8 cellular contexts compared by ENCODE assay signal in genomic region chr2:42132066-42132965, GRCh38. TPM values are rescaled to one million over a fixed set of nuclear protein-coding genes. Genes with fewer than 3 reads are reported as not detected.
DNase-seq lines count a peak whose midpoint lies in the region; ATAC-seq and TF ChIP-seq lines count a peak whose summit lies in the region.

No MANE protein-coding gene starts in this region.

- H3K27ac ChIP-seq in HCT116 (ENCODE audit: low read depth, low read length) = no peak overlapping the region
- H3K27ac ChIP-seq in transverse colon = peak overlapping the region; percentile 69 to 84 (median 76)

- BruUV-seq in HCT116 (replicated peaks; lab: Mats Ljungman, UMichigan) = no TSS peak

- no peaks in the 10 kb centered on the region for H3K36me3 ChIP-seq in HCT116 (ENCODE audit: control insufficient read depth in 1 of 2, insufficient read depth in 2 of 2, low read length in 2 of 2)
- H3K36me3 ChIP-seq in transverse colon = no peaks in the 10 kb centered on the region

- no peaks in the 10 kb centered on the region for H3K9me3 ChIP-seq in HCT116 (ENCODE audit: control insufficient read depth in 1 of 2, insufficient read depth in 1 of 2, low read depth in 1 of 2, low read length in 2 of 2)
- no peaks in the 10 kb centered on the region for H3K9me3 ChIP-seq in transverse colon

- H3K79me2 ChIP-seq in HCT116 (ENCODE audit: insufficient read depth, low read length) = no peaks in the 10 kb centered on the region

- no peak for TF ChIP-seq CTCF in HCT116 (IDR thresholded peaks at IDR 0.05 in 2 of 3, conservative IDR thresholded peaks at IDR 0.05 in 1 of 3; ENCODE audit: borderline replicate concordance in 1 of 3, insufficient read depth in 1 of 3, low read depth in 2 of 3, low read length in 2 of 3)
- no peak for TF ChIP-seq CTCF in transverse colon (IDR thresholded peaks at IDR 0.05)

- TF ChIP-seq POLR2A in HCT116 (IDR thresholded peaks at IDR 0.05; ENCODE audit: borderline replicate concordance, extremely low read depth, insufficient read depth, insufficient read length) (no peak), transverse colon (IDR thresholded peaks at IDR 0.05) (no peak)

- TF ChIP-seq EP300 in transverse colon (IDR thresholded peaks at IDR 0.05; ENCODE audit: low read depth) = no peak

- H3K9ac ChIP-seq in HCT116 (ENCODE audit: low read length) = peak overlapping the region; percentile 36; the same call in 1 of the 2 replicates

- WGBS in transverse colon (ENCODE audit: low coverage in 1 of 2), 2 donors = 55 to 66% methylated on average over 5 to 10 of the region's 10 CpGs

- no peaks in the 10 kb centered on the region for H3K9me2 ChIP-seq in HCT116 (ENCODE audit: insufficient read depth)

- CTCF ChIA-PET in HCT116 (lab: Charles Lee) = no interaction called here

- intact Hi-C loops in HCT116 (cut with micrococcal nuclease) (no loop called here), transverse colon (cut with DNase I; ENCODE audit: low total_unique reads) (loop anchor here (5.0 kb wide), 1 partner anchor 590 kb away; no protein-coding TSS in a partner anchor)

- TF ChIP-seq RAD21 in HCT116 (IDR thresholded peaks at IDR 0.05; ENCODE audit: low read depth) = no peak

- peak; percentile 59 for ATAC-seq in HCT116
- ATAC-seq in activated naive CD8-positive, alpha-beta T cell treated with anti-CD3 and anti-CD28 coated beads, Interleukin-2, amount 50 U/mL, for 24 hours = peak; percentile 1

- no peaks in the 10 kb centered on the region; the same call in 1 of the 2 replicates for H3K27me3 ChIP-seq in HCT116 (ENCODE audit: insufficient read depth, low read length)
- no peaks in the 10 kb centered on the region for H3K27me3 ChIP-seq in transverse colon

- H4K20me1 ChIP-seq in HCT116 (ENCODE audit: insufficient read depth) = no peaks in the 10 kb centered on the region

- H3K4me2 ChIP-seq in HCT116 (ENCODE audit: low read length) = peak overlapping the region; percentile 94

- H3K36me3 Mint-ChIP-seq in activated naive CD8-positive, alpha-beta T cell treated with anti-CD3 and anti-CD28 coated beads, Interleukin-2, amount 50 U/mL, for 24 hours (ENCODE audit: low read depth) = no peaks in the 10 kb centered on the region

- peaks cover 16 to 26% of the 10 kb centered on the region in 2 experiments for H3K4me1 ChIP-seq in HCT116 (ENCODE audit: control insufficient read depth in 1 of 2, insufficient read depth in 2 of 2, low read length in 2 of 2)
- peaks cover 16 to 56% (median 31%) of the 10 kb centered on the region in 4 donors for H3K4me1 ChIP-seq in transverse colon

- H3K4me3 ChIP-seq in HCT116 (replicated peaks in 1 of 2; ENCODE audit: low read depth in 1 of 2, low read length in 2 of 2) (peak overlapping the region; percentile 22 to 56), transverse colon (no peak overlapping the region)

- in situ Hi-C loops in transverse colon (cut with MboI; ENCODE audit: low pct_ligation_motif_present in 1 of 4, low pct_unique_long_range_greater_than_20kb in 1 of 4, low sequenced_read_pairs in 3 of 4) = no loop called here

- H2AFZ ChIP-seq in HCT116 (ENCODE audit: low read depth, low read length, poor library complexity, severe bottlenecking) = peak overlapping the region; percentile 96

- H3K4me1 Mint-ChIP-seq in activated naive CD8-positive, alpha-beta T cell treated with anti-CD3 and anti-CD28 coated beads, Interleukin-2, amount 50 U/mL, for 24 hours = peaks cover 87% of the 10 kb centered on the region

- DNase-seq in AG08396 (ENCODE audit: low spot score) (peak; percentile 43), HCT116 (ENCODE audit: low read depth, low spot score) (no peak), iris pigment epithelial cell (ENCODE audit: low read depth) (peak; percentile 83), transverse colon (no peak), germinal center (ENCODE audit: low spot score) (no peak), HT-29 (ENCODE audit: low spot score) (no peak), LoVo (ENCODE audit: low spot score) (no peak)
- no peak for DNase-seq in activated naive CD8-positive, alpha-beta T cell treated with anti-CD3 and anti-CD28 coated beads, Interleukin-2, amount 50 U/mL, for 24 hours

- peak overlapping the region; percentile 78 for H3K27ac Mint-ChIP-seq in activated naive CD8-positive, alpha-beta T cell treated with anti-CD3 and anti-CD28 coated beads, Interleukin-2, amount 50 U/mL, for 24 hours

- peak overlapping the region; percentile 72 for H3K4me3 Mint-ChIP-seq in activated naive CD8-positive, alpha-beta T cell treated with anti-CD3 and anti-CD28 coated beads, Interleukin-2, amount 50 U/mL, for 24 hours

- H3K9me3 Mint-ChIP-seq in activated naive CD8-positive, alpha-beta T cell treated with anti-CD3 and anti-CD28 coated beads, Interleukin-2, amount 50 U/mL, for 24 hours = no peaks in the 10 kb centered on the region

- POLR2A ChIA-PET in HCT116 (lab: Charles Lee) = interaction anchor here (0.9 to 1.1 kb wide), 2 partner anchors 9 to 15 kb away, joined by 3 read pairs; no protein-coding TSS in a partner anchor

- H3K27me3 Mint-ChIP-seq in activated naive CD8-positive, alpha-beta T cell treated with anti-CD3 and anti-CD28 coated beads, Interleukin-2, amount 50 U/mL, for 24 hours = no peaks in the 10 kb centered on the region

- RAD21 ChIA-PET in HCT116 (lab: Charles Lee; ENCODE audit: low non-redundant PET in 1 of 2, low total read pairs in 2 of 2, uncharacterized antibody in 2 of 2, unreplicated experiment in 2 of 2) = interaction anchor here in 1 of 2 experiments (0.6 kb wide), 1 partner anchor 145 kb away, joined by 3 read pairs; no protein-coding TSS in a partner anchor

TF ChIP-seq in HCT116, 20 proteins besides CTCF, POLR2A, EP300 and RAD21:
- TF ChIP-seq JUND (IDR thresholded peaks at IDR 0.05) = no peak
- TF ChIP-seq ZNF274 (IDR thresholded peaks at IDR 0.05; ENCODE audit: low read depth, low read length) = no peak
- TF ChIP-seq CEBPB (IDR thresholded peaks at IDR 0.05; ENCODE audit: low read depth) = no peak
- no peak for TF ChIP-seq ZBTB33 (IDR thresholded peaks at IDR 0.05; ENCODE audit: extremely low read depth, insufficient replicate concordance, low read length)
- TF ChIP-seq POLR2AphosphoS5 (IDR thresholded peaks at IDR 0.05; ENCODE audit: low read depth, low read length) = no peak
- TF ChIP-seq ZFX (IDR thresholded peaks at IDR 0.05) = no peak
- TF ChIP-seq SRF (IDR thresholded peaks at IDR 0.05; ENCODE audit: low read depth) = no peak
- TF ChIP-seq YY1 (IDR thresholded peaks at IDR 0.05; ENCODE audit: extremely low read depth, insufficient replicate concordance, low read depth, low read length) = no peak
- TF ChIP-seq ATF3 (IDR thresholded peaks at IDR 0.05) = no peak
- TF ChIP-seq SP1 (IDR thresholded peaks at IDR 0.05; ENCODE audit: low read depth) = no peak
- no peak for TF ChIP-seq EZH2phosphoT487 (IDR thresholded peaks at IDR 0.05; ENCODE audit: borderline replicate concordance)
- TF ChIP-seq ELF1 (IDR thresholded peaks at IDR 0.05; ENCODE audit: borderline replicate concordance, low read depth) = no peak
- TF ChIP-seq MAX (IDR thresholded peaks at IDR 0.05) = no peak
- no peak for TF ChIP-seq CBX3 (IDR thresholded peaks at IDR 0.05; ENCODE audit: low read depth)
- no peak for TF ChIP-seq EGR1 (IDR thresholded peaks at IDR 0.05; ENCODE audit: low read depth)

RNA-seq across cellular contexts. Expression of gene EML4, which starts 36.8 kb away (rescaled TPM):
- total RNA-seq in HCT116 (2021; ENCODE audit: unreplicated experiment) (53.5 TPM), transverse colon (10 to 100 TPM; 49.7 to 91.5 (median 67.5) TPM)
- 19.1 and 23.2 TPM in 2 replicates for polyA plus RNA-seq in HCT116 (2012)
- total RNA-seq in HT-29 (2014; rRNA removed; shearing (Covaris generic)) = 80.0 and 81.9 TPM in 2 replicates

Comparison
In these comparisons a context has a peak if more than half of its experiments do, and no peak if none do; other contexts are left out.
1. DNase-seq: peak in AG08396 (single experiment) and iris pigment epithelial cell (single experiment); none in HCT116 (single experiment), activated naive CD8-positive, alpha-beta T cell treated with anti-CD3 and anti-CD28 coated beads, Interleukin-2, amount 50 U/mL, for 24 hours (single experiment), transverse colon (single experiment), germinal center (single experiment), HT-29 (single experiment) and LoVo (single experiment).
2. H3K4me3 ChIP-seq: peak in HCT116 (2 of 2); none in transverse colon (0 of 4).